In the genomic region with DNA sequence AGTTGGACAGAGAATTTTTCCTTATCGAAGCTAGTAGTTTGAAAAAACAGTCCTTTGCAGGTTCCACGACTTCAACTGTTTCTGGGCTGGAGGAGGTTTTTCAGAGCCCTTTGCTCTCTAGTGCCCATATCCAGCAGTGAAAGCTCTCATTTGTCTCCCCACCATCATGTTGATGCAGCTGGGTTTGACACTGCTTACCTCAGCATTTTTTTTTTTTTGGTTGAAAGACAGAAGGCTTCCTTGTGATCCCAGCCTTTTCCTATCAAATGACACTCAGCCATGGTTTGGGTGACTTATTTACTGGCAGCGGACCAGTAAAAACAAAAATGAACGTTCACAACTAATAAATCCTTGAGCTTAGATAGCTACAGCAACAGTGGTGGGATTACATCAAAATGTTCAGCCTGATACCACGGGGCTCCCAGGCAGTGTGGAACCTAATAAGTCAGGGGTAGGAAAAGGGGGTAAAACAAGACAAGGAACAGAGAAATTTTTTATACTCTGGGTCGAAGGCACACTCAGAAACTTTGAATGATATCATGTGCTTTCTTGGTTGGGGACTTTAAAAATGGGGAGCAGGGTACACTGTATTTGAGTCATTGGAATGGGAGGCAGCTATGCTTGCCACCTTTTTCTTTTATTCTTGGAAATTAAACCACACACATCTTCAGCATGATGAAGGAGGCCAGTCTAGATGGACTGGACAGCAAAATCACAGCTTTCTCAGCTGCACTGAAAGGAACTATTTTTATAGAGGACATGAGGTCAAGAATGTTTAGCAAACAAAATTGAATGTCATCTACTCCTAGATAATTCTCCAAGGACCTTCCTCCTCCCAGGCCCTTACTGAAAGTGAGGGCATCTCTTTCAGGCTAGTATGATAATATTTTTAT, we compare ENCODE assay signal across 1 cellular context.
TF ChIP-seq lines count a peak whose summit lies in the region.

No MANE protein-coding gene starts in this region.

TF ChIP-seq in GM23338, 12 proteins besides CTCF, POLR2A, EP300 and RAD21 (continued from another document):
- TF ChIP-seq, protein P1, sequence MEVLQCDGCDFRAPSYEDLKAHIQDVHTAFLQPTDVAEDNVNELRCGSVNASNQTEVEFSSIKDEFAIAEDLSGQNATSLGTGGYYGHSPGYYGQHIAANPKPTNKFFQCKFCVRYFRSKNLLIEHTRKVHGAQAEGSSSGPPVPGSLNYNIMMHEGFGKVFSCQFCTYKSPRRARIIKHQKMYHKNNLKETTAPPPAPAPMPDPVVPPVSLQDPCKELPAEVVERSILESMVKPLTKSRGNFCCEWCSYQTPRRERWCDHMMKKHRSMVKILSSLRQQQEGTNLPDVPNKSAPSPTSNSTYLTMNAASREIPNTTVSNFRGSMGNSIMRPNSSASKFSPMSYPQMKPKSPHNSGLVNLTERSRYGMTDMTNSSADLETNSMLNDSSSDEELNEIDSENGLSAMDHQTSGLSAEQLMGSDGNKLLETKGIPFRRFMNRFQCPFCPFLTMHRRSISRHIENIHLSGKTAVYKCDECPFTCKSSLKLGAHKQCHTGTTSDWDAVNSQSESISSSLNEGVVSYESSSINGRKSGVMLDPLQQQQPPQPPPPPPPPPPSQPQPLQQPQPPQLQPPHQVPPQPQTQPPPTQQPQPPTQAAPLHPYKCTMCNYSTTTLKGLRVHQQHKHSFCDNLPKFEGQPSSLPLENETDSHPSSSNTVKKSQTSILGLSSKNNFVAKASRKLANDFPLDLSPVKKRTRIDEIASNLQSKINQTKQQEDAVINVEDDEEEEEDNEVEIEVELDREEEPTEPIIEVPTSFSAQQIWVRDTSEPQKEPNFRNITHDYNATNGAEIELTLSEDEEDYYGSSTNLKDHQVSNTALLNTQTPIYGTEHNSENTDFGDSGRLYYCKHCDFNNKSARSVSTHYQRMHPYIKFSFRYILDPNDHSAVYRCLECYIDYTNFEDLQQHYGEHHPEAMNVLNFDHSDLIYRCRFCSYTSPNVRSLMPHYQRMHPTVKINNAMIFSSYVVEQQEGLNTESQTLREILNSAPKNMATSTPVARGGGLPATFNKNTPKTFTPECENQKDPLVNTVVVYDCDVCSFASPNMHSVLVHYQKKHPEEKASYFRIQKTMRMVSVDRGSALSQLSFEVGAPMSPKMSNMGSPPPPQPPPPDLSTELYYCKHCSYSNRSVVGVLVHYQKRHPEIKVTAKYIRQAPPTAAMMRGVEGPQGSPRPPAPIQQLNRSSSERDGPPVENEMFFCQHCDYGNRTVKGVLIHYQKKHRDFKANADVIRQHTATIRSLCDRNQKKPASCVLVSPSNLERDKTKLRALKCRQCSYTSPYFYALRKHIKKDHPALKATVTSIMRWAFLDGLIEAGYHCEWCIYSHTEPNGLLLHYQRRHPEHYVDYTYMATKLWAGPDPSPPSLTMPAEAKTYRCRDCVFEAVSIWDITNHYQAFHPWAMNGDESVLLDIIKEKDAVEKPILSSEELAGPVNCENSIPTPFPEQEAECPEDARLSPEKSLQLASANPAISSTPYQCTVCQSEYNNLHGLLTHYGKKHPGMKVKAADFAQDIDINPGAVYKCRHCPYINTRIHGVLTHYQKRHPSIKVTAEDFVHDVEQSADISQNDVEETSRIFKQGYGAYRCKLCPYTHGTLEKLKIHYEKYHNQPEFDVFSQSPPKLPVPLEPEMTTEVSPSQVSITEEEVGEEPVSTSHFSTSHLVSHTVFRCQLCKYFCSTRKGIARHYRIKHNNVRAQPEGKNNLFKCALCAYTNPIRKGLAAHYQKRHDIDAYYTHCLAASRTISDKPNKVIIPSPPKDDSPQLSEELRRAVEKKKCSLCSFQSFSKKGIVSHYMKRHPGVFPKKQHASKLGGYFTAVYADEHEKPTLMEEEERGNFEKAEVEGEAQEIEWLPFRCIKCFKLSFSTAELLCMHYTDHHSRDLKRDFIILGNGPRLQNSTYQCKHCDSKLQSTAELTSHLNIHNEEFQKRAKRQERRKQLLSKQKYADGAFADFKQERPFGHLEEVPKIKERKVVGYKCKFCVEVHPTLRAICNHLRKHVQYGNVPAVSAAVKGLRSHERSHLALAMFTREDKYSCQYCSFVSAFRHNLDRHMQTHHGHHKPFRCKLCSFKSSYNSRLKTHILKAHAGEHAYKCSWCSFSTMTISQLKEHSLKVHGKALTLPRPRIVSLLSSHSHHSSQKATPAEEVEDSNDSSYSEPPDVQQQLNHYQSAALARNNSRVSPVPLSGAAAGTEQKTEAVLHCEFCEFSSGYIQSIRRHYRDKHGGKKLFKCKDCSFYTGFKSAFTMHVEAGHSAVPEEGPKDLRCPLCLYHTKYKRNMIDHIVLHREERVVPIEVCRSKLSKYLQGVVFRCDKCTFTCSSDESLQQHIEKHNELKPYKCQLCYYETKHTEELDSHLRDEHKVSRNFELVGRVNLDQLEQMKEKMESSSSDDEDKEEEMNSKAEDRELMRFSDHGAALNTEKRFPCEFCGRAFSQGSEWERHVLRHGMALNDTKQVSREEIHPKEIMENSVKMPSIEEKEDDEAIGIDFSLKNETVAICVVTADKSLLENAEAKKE (CRISPR knock-in tag; IDR thresholded peaks at IDR 0.05): no peak
- TF ChIP-seq POLR2AphosphoS5 (IDR thresholded peaks at IDR 0.05; ENCODE audit: low read depth) (no peak), STAT1 (IDR thresholded peaks at IDR 0.05; ENCODE audit: unreplicated experiment) (no peak)
TF ChIP-seq in GM23338: peak in this region for 0.
